In genomic region chr19:1361601-1362384, GRCh38 we compare ENCODE assay signal across 12 cellular contexts. TPM values are rescaled to one million over a fixed set of nuclear protein-coding genes. Genes with fewer than 3 reads are reported as not detected.
DNase-seq lines count a peak whose midpoint lies in the region; ATAC-seq, FAIRE-seq and TF ChIP-seq lines count a peak whose summit lies in the region.
"Had no signal": no experiment of that assay in that cellular context is flagged by ENCODE, and none has a peak within 500 bp of the region (broad histone marks: within the 10 kb centered on the region; RNA-seq: fewer than 3 reads in every experiment).

No MANE protein-coding gene starts in this region.

- no peaks in the 10 kb centered on the region for H3K27me3 ChIP-seq in Peyer's patch
- no peaks in the 10 kb centered on the region for H3K27me3 ChIP-seq in ovary
- H3K27me3 ChIP-seq in small intestine (ENCODE audit: control insufficient read depth in 2 of 2, insufficient read depth in 2 of 2, low read length in 2 of 2), result no peaks in the 10 kb centered on the region
- H3K27me3 ChIP-seq: body of pancreas had no signal

- H3K4me1 ChIP-seq in Peyer's patch (peaks cover 0 to 11% (median 0%) of the 10 kb centered on the region in 4 donors), ovary (ENCODE audit: insufficient read depth) (peaks cover 20% of the 10 kb centered on the region), small intestine (ENCODE audit: control insufficient read depth in 2 of 2, insufficient read depth in 1 of 2, low read depth in 1 of 2, low read length in 1 of 2) (no peaks in the 10 kb centered on the region)

- H3K27ac ChIP-seq in Peyer's patch (peak overlapping the region in 3 of 4 donors; percentile 12 to 49 (median 34)), ovary (peak overlapping the region in 1 of 2 donors; percentile 62), small intestine (ENCODE audit: low read depth in 1 of 2, low read length in 1 of 2) (peak overlapping the region in 1 of 2 donors; percentile 29)

- no peak for TF ChIP-seq EP300 in ovary (IDR thresholded peaks at IDR 0.05)

- no peak for TF ChIP-seq CTCF in Peyer's patch (IDR thresholded peaks at IDR 0.05)
- no peak for TF ChIP-seq CTCF in epithelial cell of esophagus (IDR thresholded peaks at IDR 0.05; ENCODE audit: insufficient read depth, low read depth, low read length, missing control alignments)
- TF ChIP-seq CTCF in ovary (IDR thresholded peaks at IDR 0.05), result no peak

- DNase-seq in CD1c-positive myeloid dendritic cell (ENCODE audit: extremely low spot score) (peak; percentile 12), Peyer's patch (no peak), epithelial cell of esophagus (ENCODE audit: low read depth) (peak; percentile 27), ovary (no peak), cerebellar cortex (ENCODE audit: low spot score) (no peak), small intestine (no peak)
- DNase-seq: GDM1, NCI-H1092 had no signal

- FAIRE-seq in small intestine (lab: Jason Lieb, UNC), result no peak

- H3K4me3 ChIP-seq in Peyer's patch, result peak overlapping the region in 1 of 4 donors; percentile 4
- no peak overlapping the region for H3K4me3 ChIP-seq in epithelial cell of esophagus (ENCODE audit: low read length)
- H3K4me3 ChIP-seq in ovary, result peak overlapping the region; percentile 15
- H3K4me3 ChIP-seq in small intestine (ENCODE audit: low read depth in 1 of 2, low read length in 2 of 2), result no peak overlapping the region
- H3K4me3 ChIP-seq: body of pancreas had no signal

- intact Hi-C loops in ovary (cut with DNase I), result no loop called here

- H3K9me3 ChIP-seq in Peyer's patch (no peaks in the 10 kb centered on the region), ovary (no peaks in the 10 kb centered on the region), small intestine (ENCODE audit: control insufficient read depth, low read depth) (no peaks in the 10 kb centered on the region)
- H3K9me3 ChIP-seq: body of pancreas had no signal

- 25 to 35% (median 28%) methylated on average over 30 of the region's 30 CpGs for WGBS in ovary, 3 donors
- WGBS in small intestine, 3 donors, result 71 to 86% (median 85%) methylated on average over 30 of the region's 30 CpGs

- H3K36me3 ChIP-seq in Peyer's patch (peaks cover 0 to 69% (median 0%) of the 10 kb centered on the region in 3 donors), ovary (no peaks in the 10 kb centered on the region), small intestine (ENCODE audit: control insufficient read depth in 2 of 2, insufficient read depth in 2 of 2, low read length in 2 of 2) (peaks cover 5 to 11% of the 10 kb centered on the region in 2 donors)

- ATAC-seq in GM18907 (IDR thresholded peaks at IDR 0.05; ENCODE audit: unreplicated experiment), result no peak
- ATAC-seq in HG02840 (IDR thresholded peaks at IDR 0.05; ENCODE audit: low FRiP score, unreplicated experiment), result no peak
- ATAC-seq: stimulated activated effector memory CD8-positive, alpha-beta T cell treated with anti-CD3 and anti-CD28 coated beads, Interleukin-12 subunit alpha, Interleukin-12 subunit beta, amount 100 ng/mL, for 72 hours had no signal

- TF ChIP-seq POLR2A in Peyer's patch (IDR thresholded peaks at IDR 0.05) (no peak), ovary (IDR thresholded peaks at IDR 0.05) (no peak)

RNA-seq across cellular contexts. Expression of gene NDUFS7, which starts 21.9 kb away (rescaled TPM):
- total RNA-seq in Peyer's patch (100 to 1,000 TPM in 3 of 4 donors, 10 to 100 TPM in 1; 99.9 to 165 (median 156) TPM), ovary (100 to 1,000 TPM in 1 of 7 donors, 10 to 100 TPM in 6; 65.6 to 112 (median 79.9) TPM)
- polyA plus RNA-seq in ovary (10 to 100 TPM in 1 of 2 donors, under 1 TPM in 1; 0.72 to 96.2 TPM), small intestine (100 to 1,000 TPM; 215 to 350 (median 281) TPM)

RNA-seq across cellular contexts. Expression of gene GAMT, which starts 39.5 kb away (rescaled TPM):
- total RNA-seq in Peyer's patch (1 to 10 TPM in 2 of 4 donors, not detected in 2; 2.5 to 3.1 TPM), ovary (10 to 100 TPM in 6 of 7 donors, 1 to 10 TPM in 1; 8.3 to 34.1 (median 20.1) TPM)
- polyA plus RNA-seq in ovary (10 to 100 TPM in 1 of 2 donors, 1 to 10 TPM in 1; 8.0 to 13.8 TPM), small intestine (1 to 10 TPM; 1.1 to 4.8 (median 3.8) TPM)

RNA-seq across cellular contexts. Expression of gene DAZAP1, which starts 45.6 kb away (rescaled TPM):
- total RNA-seq in Peyer's patch (10 to 100 TPM; 37.5 to 90.9 (median 58.2) TPM), ovary (100 to 1,000 TPM in 1 of 7 donors, 10 to 100 TPM in 6; 35.4 to 113 (median 79.5) TPM)
- polyA plus RNA-seq in ovary (10 to 100 TPM; 29.6 to 58.5 TPM), small intestine (100 to 1,000 TPM in 1 of 3 donors, 10 to 100 TPM in 2; 60.2 to 124 (median 68.9) TPM)

Comparison
In these comparisons a context has a peak if more than half of its experiments do, and no peak if none do; other contexts are left out.
1. DNase-seq: peak in CD1c-positive myeloid dendritic cell (single experiment) and epithelial cell of esophagus (single experiment); none in Peyer's patch (0 of 3), ovary (0 of 5), cerebellar cortex (single experiment) and small intestine (single experiment).